ENCODE assay signal across 8 cellular contexts in the genomic region with DNA sequence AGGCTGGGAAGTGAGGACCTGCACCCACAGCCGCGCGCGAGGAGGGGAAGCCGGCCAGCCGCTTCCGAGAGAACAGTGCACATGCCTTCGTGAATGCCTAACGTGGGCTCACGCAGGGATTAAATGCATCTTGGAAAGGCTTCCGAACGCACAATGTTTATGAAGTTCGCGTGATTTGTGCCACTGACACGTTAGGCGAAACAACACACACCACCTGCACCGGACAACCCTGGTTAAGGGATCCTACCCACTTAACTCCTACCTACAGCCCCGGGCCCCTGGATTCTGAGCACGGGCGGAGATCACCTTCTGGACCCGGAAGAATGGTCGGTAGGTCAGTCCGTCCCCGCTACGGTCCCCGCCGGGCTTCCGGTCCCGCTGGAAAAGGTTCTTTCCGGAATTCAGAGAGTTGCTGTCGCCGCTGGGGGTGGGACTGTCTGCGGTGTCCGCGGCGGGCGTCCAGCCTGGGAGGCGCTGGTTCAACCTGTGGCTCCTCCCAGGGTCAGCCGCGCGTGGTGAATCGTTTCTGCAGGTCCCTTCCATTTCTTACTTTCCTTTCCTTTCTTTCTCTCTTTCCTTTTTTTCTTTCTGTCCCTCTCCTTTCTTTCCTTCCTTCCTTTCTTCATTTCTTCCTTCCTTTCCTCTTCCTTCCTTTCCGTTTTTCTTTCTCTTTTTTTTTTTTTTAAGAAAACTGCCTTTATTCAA. TPM values are rescaled to one million over a fixed set of nuclear protein-coding genes. Genes with fewer than 3 reads are reported as not detected.
DNase-seq lines count a peak whose midpoint lies in the region; ATAC-seq and TF ChIP-seq lines count a peak whose summit lies in the region.

A gene with protein sequence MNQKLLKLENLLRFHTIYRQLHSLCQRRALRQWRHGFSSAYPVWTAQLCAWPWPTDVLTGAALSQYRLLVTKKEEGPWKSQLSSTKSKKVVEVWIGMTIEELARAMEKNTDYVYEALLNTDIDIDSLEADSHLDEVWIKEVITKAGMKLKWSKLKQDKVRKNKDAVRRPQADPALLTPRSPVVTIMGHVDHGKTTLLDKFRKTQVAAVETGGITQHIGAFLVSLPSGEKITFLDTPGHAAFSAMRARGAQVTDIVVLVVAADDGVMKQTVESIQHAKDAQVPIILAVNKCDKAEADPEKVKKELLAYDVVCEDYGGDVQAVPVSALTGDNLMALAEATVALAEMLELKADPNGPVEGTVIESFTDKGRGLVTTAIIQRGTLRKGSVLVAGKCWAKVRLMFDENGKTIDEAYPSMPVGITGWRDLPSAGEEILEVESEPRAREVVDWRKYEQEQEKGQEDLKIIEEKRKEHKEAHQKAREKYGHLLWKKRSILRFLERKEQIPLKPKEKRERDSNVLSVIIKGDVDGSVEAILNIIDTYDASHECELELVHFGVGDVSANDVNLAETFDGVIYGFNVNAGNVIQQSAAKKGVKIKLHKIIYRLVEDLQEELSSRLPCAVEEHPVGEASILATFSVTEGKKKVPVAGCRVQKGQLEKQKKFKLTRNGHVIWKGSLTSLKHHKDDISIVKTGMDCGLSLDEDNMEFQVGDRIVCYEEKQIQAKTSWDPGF (minus strand): TSS at position 325 of the 705 bp plus-strand sequence. CDS start 5,373 bp downstream, outside the sequence.

- peaks cover 9% of the 10 kb centered on the region for H3K27me3 Mint-ChIP-seq in endothelial cell (ENCODE audit: unreplicated experiment)

- no peaks in the 10 kb centered on the region for H3K9me2 ChIP-seq in OCI-LY1 (ENCODE audit: low read depth, low read length)

- H4K20me1 ChIP-seq in OCI-LY1 (ENCODE audit: insufficient read depth, low read length), result no peaks in the 10 kb centered on the region

- H3K4me1 Mint-ChIP-seq in endothelial cell (ENCODE audit: unreplicated experiment), result peaks cover 10% of the 10 kb centered on the region

- H2AFZ ChIP-seq in OCI-LY1 (ENCODE audit: low read length), result peak within 1 kb of the TSS; percentile 94

- no peaks in the 10 kb centered on the region for H3K9me3 ChIP-seq in HUES64 (ENCODE audit: insufficient read depth, low read depth, low read length)
- H3K9me3 ChIP-seq in OCI-LY1 (ENCODE audit: low read length), result no peaks in the 10 kb centered on the region

- H3K4me1 ChIP-seq in HUES64 (ENCODE audit: insufficient read depth, low read length), result peaks cover 4% of the 10 kb centered on the region; the same call in 1 of the 2 replicates
- peaks cover 17% of the 10 kb centered on the region for H3K4me1 ChIP-seq in OCI-LY1 (ENCODE audit: insufficient read depth, low read length, severe bottlenecking)

- WGBS in HUES64, result under 1% methylated on average over 43 of the region's 43 CpGs

- no peaks in the 10 kb centered on the region for H3F3A ChIP-seq in OCI-LY1 (ENCODE audit: insufficient read depth, low read length)

- ATAC-seq in GM21447 (IDR thresholded peaks at IDR 0.05; ENCODE audit: unreplicated experiment), result peak; percentile 97

- peak within 1 kb of the TSS; percentile 82 for H3K27ac ChIP-seq in HUES64 (ENCODE audit: low read depth, low read length)
- peak within 1 kb of the TSS; percentile 61 for H3K27ac ChIP-seq in OCI-LY1 (ENCODE audit: low read depth, low read length, poor library complexity, severe bottlenecking)

- H3K27ac Mint-ChIP-seq in endothelial cell (ENCODE audit: unreplicated experiment), result peak within 1 kb of the TSS; percentile 95

- H3K4me3 Mint-ChIP-seq in endothelial cell (ENCODE audit: unreplicated experiment), result peak within 1 kb of the TSS; percentile 93

- DNase-seq in DMS 273 (lab: John Stamatoyannopoulos, UW; ENCODE audit: unreplicated experiment) (peak; percentile 97), endothelial cell (ENCODE audit: low spot score) (peak; percentile 91), midbrain (lab: John Stamatoyannopoulos, UW) (peak; percentile 90)
- DNase-seq in activated CD8-positive, alpha-beta memory T cell treated with anti-CD3 and anti-CD28 coated beads, Interleukin-2, amount 50 U/mL, for 4 hours, result peak; percentile 86
- DNase-seq in stimulated activated CD8-positive, alpha-beta memory T cell treated with anti-CD3 and anti-CD28 coated beads, Interleukin-2, amount 100 ng/mL, for 1 hour (ENCODE audit: low read depth in 2 of 2), result peak; percentile 75 to 83

- TF ChIP-seq CTCF in OCI-LY1 (IDR thresholded peaks at IDR 0.05; ENCODE audit: low read length) (no peak), endothelial cell (IDR thresholded peaks at IDR 0.05; ENCODE audit: unreplicated experiment) (no peak)

- H3K36me3 ChIP-seq in HUES64 (ENCODE audit: insufficient read depth, low read length) (peaks cover 31% of the 10 kb centered on the region), OCI-LY1 (ENCODE audit: insufficient read depth, low read length) (peaks cover 29% of the 10 kb centered on the region)

- H3K4me3 ChIP-seq in HUES64 (ENCODE audit: low read length), result peak within 1 kb of the TSS; percentile 96
- peak within 1 kb of the TSS; percentile 96 for H3K4me3 ChIP-seq in OCI-LY1 (ENCODE audit: low read depth, low read length, poor library complexity, severe bottlenecking)

- H3K27me3 ChIP-seq in HUES64 (ENCODE audit: insufficient read depth, low read length), result no peaks in the 10 kb centered on the region
- no peaks in the 10 kb centered on the region for H3K27me3 ChIP-seq in OCI-LY1 (ENCODE audit: insufficient read depth, low read length)

- H3K4me2 ChIP-seq in OCI-LY1 (ENCODE audit: low read length), result peak within 1 kb of the TSS; percentile 83

- H3K36me3 Mint-ChIP-seq in endothelial cell (ENCODE audit: low read depth, unreplicated experiment), result no peaks in the 10 kb centered on the region

- H3K9me3 Mint-ChIP-seq in endothelial cell (ENCODE audit: unreplicated experiment), result no peaks in the 10 kb centered on the region

- H3K9ac ChIP-seq in HUES64 (ENCODE audit: low read depth, low read length) (peak within 1 kb of the TSS; percentile 94), OCI-LY1 (ENCODE audit: low read length) (peak within 1 kb of the TSS; percentile 95)

- no peaks in the 10 kb centered on the region for H3K79me2 ChIP-seq in OCI-LY1 (ENCODE audit: insufficient read depth, low read length)

RNA-seq across cellular contexts. Expression of the gene that starts here (rescaled TPM):
- 25.5 TPM for polyA plus RNA-seq in HUES64 (2013, experiment 1 of 2)
- polyA plus RNA-seq in HUES64 (2013, experiment 2 of 2), result 28.1 TPM
- 22.9 TPM for total RNA-seq in endothelial cell (ENCODE audit: unreplicated experiment)

Comparison
In these comparisons a context has a peak if more than half of its experiments do, and no peak if none do; other contexts are left out.
1. Peak in every context shown above with its lines: DNase-seq, ATAC-seq, H3K4me3 ChIP-seq and H3K27ac ChIP-seq.